9 cellular contexts compared by ENCODE assay signal in genomic region chr17:79023180-79023705, GRCh38. TPM values are rescaled to one million over a fixed set of nuclear protein-coding genes. Genes with fewer than 3 reads are reported as not detected.
A peak's percentile ranks its signal among the peaks of the same experiment; 100 is the strongest.
DNase-seq lines count a peak whose midpoint lies in the region; ATAC-seq, FAIRE-seq and TF ChIP-seq lines count a peak whose summit lies in the region.
"Had no signal": no experiment of that assay in that cellular context is flagged by ENCODE, and none has a peak within 500 bp of the region (broad histone marks: within the 10 kb centered on the region; RNA-seq: fewer than 3 reads in every experiment).

No MANE protein-coding gene starts in this region.

- no peak for TF ChIP-seq RAD21 in liver (IDR thresholded peaks at IDR 0.05)
- TF ChIP-seq RAD21 in HepG2 (CRISPR knock-in tag; IDR thresholded peaks at IDR 0.05), result no peak

- TF ChIP-seq CTCF in liver (IDR thresholded peaks at IDR 0.05; ENCODE audit: low read depth, low read length, missing input control) (no peak), HepG2 (CRISPR knock-in tag; IDR thresholded peaks at IDR 0.05) (no peak), kidney (IDR thresholded peaks at IDR 0.05; ENCODE audit: borderline replicate concordance, extremely low read depth, insufficient read depth) (no peak)

- H3K4me2 ChIP-seq in HepG2 (ENCODE audit: low read depth, low read length), result no peak overlapping the region

- peaks cover 0 to 7% (median 0%) of the 10 kb centered on the region in 4 donors for H3K27me3 ChIP-seq in liver (ENCODE audit: control insufficient read depth in 4 of 4, insufficient read depth in 4 of 4, low read length in 3 of 4)
- H3K27me3 ChIP-seq in HepG2 (ENCODE audit: control insufficient read depth in 1 of 2, insufficient read depth in 2 of 2, low read length in 2 of 2), result no peaks in the 10 kb centered on the region; a peak in 1 of 5 replicates

- H3K79me2 ChIP-seq in HepG2 (ENCODE audit: insufficient read depth, low read length), result peaks cover 8% of the 10 kb centered on the region

- no peaks in the 10 kb centered on the region for H4K20me1 ChIP-seq in HepG2 (ENCODE audit: insufficient read depth, low read length)

- CTCF ChIA-PET in HepG2 (lab: Yijun Ruan, JAX; ENCODE audit: low intra/inter-chr PET ratio, low total read pairs), result interaction anchor here (0.6 to 4.9 kb wide), 2 partner anchors 19 to 30 kb away, joined by 3 to 71 read pairs; no protein-coding TSS in a partner anchor

- BruUV-seq in HepG2 (replicated peaks; lab: Mats Ljungman, UMichigan), result no TSS peak

- H2AFZ ChIP-seq in HepG2 (ENCODE audit: low read length), result no peak overlapping the region

- H3K9me3 ChIP-seq in liver (ENCODE audit: control insufficient read depth in 4 of 4, low read length in 3 of 4), result no peaks in the 10 kb centered on the region
- H3K9me3 ChIP-seq in HepG2 (ENCODE audit: low read length), result no peaks in the 10 kb centered on the region
- no peaks in the 10 kb centered on the region for H3K9me3 ChIP-seq in kidney (ENCODE audit: control insufficient read depth in 1 of 2, low read length in 2 of 2)
- H3K9me3 ChIP-seq: SJCRH30 had no signal

- H3K4me1 ChIP-seq in liver (ENCODE audit: control insufficient read depth in 4 of 4, insufficient read depth in 4 of 4, low read length in 3 of 4) (peaks cover 0 to 6% (median 4%) of the 10 kb centered on the region in 4 donors), HepG2 (ENCODE audit: insufficient read depth, low read length) (peaks cover 72% of the 10 kb centered on the region), kidney (ENCODE audit: control insufficient read depth in 1 of 2, insufficient read depth in 1 of 2, low read depth in 1 of 2, low read length in 2 of 2) (peaks cover 10 to 46% of the 10 kb centered on the region in 2 donors)

- intact Hi-C loops in HepG2 (cut with micrococcal nuclease; ENCODE audit: unreplicated experiment) (no loop called here), kidney (cut with DNase I) (no loop called here)

- DNase-seq in HepG2 (ENCODE audit: low spot score) (no peak), kidney (peak; percentile 53), OCI-M2 (lab: John Stamatoyannopoulos, UW; ENCODE audit: unreplicated experiment) (no peak)
- DNase-seq in activated effector memory CD4-positive, alpha-beta T cell treated with Interleukin-2 at 50 U/mL for 16 hours, result no peak
- DNase-seq: AML-193 had no signal

- ATAC-seq in HepG2 (no peak), GM21367 (IDR thresholded peaks at IDR 0.05; ENCODE audit: unreplicated experiment) (no peak)

- H3K9ac ChIP-seq in liver (ENCODE audit: low read depth in 1 of 2, low read length in 2 of 2) (peak overlapping the region in 1 of 2 donors; percentile 43), HepG2 (ENCODE audit: insufficient read depth, low read depth, low read length) (no peak overlapping the region), kidney (ENCODE audit: low read length in 2 of 2) (no peak overlapping the region)

- no peak for TF ChIP-seq EP300 in HepG2 (IDR thresholded peaks at IDR 0.05; ENCODE audit: low read depth in 2 of 2, low read length in 2 of 2)
- no peak for TF ChIP-seq EP300 in HepG2 (CRISPR knock-in tag; IDR thresholded peaks at IDR 0.05; ENCODE audit: borderline replicate concordance)

- H3K27ac ChIP-seq in liver (ENCODE audit: low read depth in 1 of 2, low read length in 2 of 2) (peak overlapping the region; percentile 83 to 87), HepG2 (ENCODE audit: extremely low read length, insufficient read depth, low read length) (no peak overlapping the region), kidney (ENCODE audit: low read depth in 2 of 2, low read length in 2 of 2) (peak overlapping the region; percentile 59 to 84)
- H3K27ac ChIP-seq: SJCRH30 had no signal

- FAIRE-seq in HepG2 (lab: Jason Lieb, UNC) (no peak), kidney (lab: Jason Lieb, UNC) (no peak)

- in situ Hi-C loops in HepG2 (cut with HindIII; ENCODE audit: extremely low pct_ligation_motif_present, low pct_unique_long_range_greater_than_20kb), result no loop called here

- WGBS in liver, result 61% methylated on average over 12 of the region's 12 CpGs
- 89% methylated on average over 12 of the region's 12 CpGs for WGBS in HepG2 (ENCODE audit: low lambda C conversion rate)

- H3K4me3 ChIP-seq in liver (ENCODE audit: low read depth in 1 of 3, low read length in 3 of 3), result no peak overlapping the region
- H3K4me3 ChIP-seq in HepG2 (replicated peaks in 1 of 3; ENCODE audit: insufficient read depth in 1 of 3, low read depth in 2 of 3, low read length in 3 of 3), result no peak overlapping the region
- H3K4me3 ChIP-seq in kidney (ENCODE audit: low read length in 2 of 2), result peak overlapping the region in 1 of 2 donors; percentile 58

- H3K36me3 ChIP-seq in liver (ENCODE audit: control insufficient read depth in 4 of 4, insufficient read depth in 3 of 4, low read depth in 1 of 4, low read length in 3 of 4), result no peaks in the 10 kb centered on the region
- H3K36me3 ChIP-seq in HepG2 (replicated peaks in 1 of 2; ENCODE audit: control insufficient read depth in 1 of 2, insufficient read depth in 2 of 2, low read length in 2 of 2), result no peaks in the 10 kb centered on the region; a peak in 1 of 5 replicates
- H3K36me3 ChIP-seq in kidney (ENCODE audit: control insufficient read depth in 1 of 2, insufficient read depth in 2 of 2, low read length in 2 of 2), result no peaks in the 10 kb centered on the region
- H3K36me3 ChIP-seq: SJCRH30 had no signal

- POLR2A ChIA-PET in HepG2 (lab: Yijun Ruan, JAX), result interaction anchor here (1.1 kb wide), 1 partner anchor 14 kb away, joined by 3 read pairs; the partner anchor contains the start of gene CANT1

- no peak for TF ChIP-seq POLR2A in HepG2 (IDR thresholded peaks at IDR 0.05; ENCODE audit: insufficient read depth in 1 of 2, low read depth in 2 of 2, low read length in 2 of 2)

RNA-seq across cellular contexts. Expression of gene C1QTNF1, which starts 0.7 kb away (rescaled TPM):
- total RNA-seq in liver (10 to 100 TPM in 1 of 2 donors, under 1 TPM in 1; 0.56 to 54.6 TPM), HepG2 (2016; rRNA removed; fragmentation: Illumina TruSeq; extraction: Trizol) (0.18 and 0.36 TPM in 2 replicates), kidney (65.2 TPM)
- polyA plus RNA-seq in liver (10 to 100 TPM in 1 of 2 donors, 1 to 10 TPM in 1; 8.3 to 23.9 TPM), HepG2 (2011; rRNA removed) (0.86 and 2.1 TPM in 2 replicates), kidney (ENCODE audit: insufficient read depth, low read depth, low replicate concordance) (18.0 TPM)
- total RNA-seq in HepG2 (2016; cell fraction: cytosol; rRNA removed; fragmentation: Illumina TruSeq; extraction: Trizol; ENCODE audit: low read depth), result 0.30 TPM in 1 of 2 replicates, not detected in the other
- total RNA-seq in HepG2 (2016; cell fraction: insoluble cytoplasmic fraction; rRNA removed; fragmentation: Illumina TruSeq; extraction: Trizol), result 0.10 and 0.58 TPM in 2 replicates
- 0.06 and 0.31 TPM in 2 replicates for total RNA-seq in HepG2 (2016; cell fraction: membrane; rRNA removed; fragmentation: Illumina TruSeq; extraction: Trizol)
- 0.56 and 0.90 TPM in 2 replicates for total RNA-seq in HepG2 (2016; cell fraction: nucleus; rRNA removed; fragmentation: Illumina TruSeq; extraction: Trizol)
- 0.94 and 1.2 TPM in 2 replicates for polyA plus RNA-seq in HepG2 (2011; cell fraction: cytosol; rRNA removed)
- polyA plus RNA-seq in HepG2 (2011; cell fraction: nucleus; rRNA removed), result 1.4 TPM in 2 replicates
- polyA plus RNA-seq in HepG2 (2012), result 1.0 and 1.5 TPM in 2 replicates
- 0.08 TPM in 1 of 2 replicates, not detected in the other for polyA plus RNA-seq in HepG2 (2016; cell fraction: cytosol; fragmentation: Illumina TruSeq; extraction: Trizol; ENCODE audit: low read depth)
- polyA plus RNA-seq in HepG2 (2016; cell fraction: insoluble cytoplasmic fraction; fragmentation: Illumina TruSeq; extraction: Trizol; ENCODE audit: low read depth), result 0.12 and 0.25 TPM in 2 replicates
- polyA plus RNA-seq in HepG2 (2016; cell fraction: membrane; fragmentation: Illumina TruSeq; extraction: Trizol; ENCODE audit: low read depth), result 0.09 and 0.17 TPM in 2 replicates
- 0.45 and 0.55 TPM in 2 replicates for polyA plus RNA-seq in HepG2 (2016; cell fraction: nucleus; fragmentation: Illumina TruSeq; extraction: Trizol; ENCODE audit: insufficient read depth, low read depth)
- polyA minus RNA-seq in HepG2 (2011; rRNA and poly(A)+ RNA removed; ENCODE audit: low replicate concordance), result 2.2 TPM in 1 of 2 replicates, not detected in the other
- polyA minus RNA-seq in HepG2 (2011; cell fraction: cytosol; rRNA and poly(A)+ RNA removed), result 0.59 and 0.70 TPM in 2 replicates
- 1.6 and 2.2 TPM in 2 replicates for polyA minus RNA-seq in HepG2 (2011; cell fraction: nucleus; rRNA and poly(A)+ RNA removed)
- total RNA-seq: activated naive CD4-positive, alpha-beta T cell treated with anti-CD3 and anti-CD28 coated beads, Interleukin-2, amount 50 U/mL, for 72 hours had no signal

RNA-seq across cellular contexts. Expression of gene CANT1, which starts 13.7 kb away (rescaled TPM):
- total RNA-seq in liver, result 10 to 100 TPM; 14.0 to 18.9 TPM
- polyA plus RNA-seq in liver, result 10 to 100 TPM in 1 of 2 donors, 1 to 10 TPM in 1; 6.2 to 20.0 TPM
- total RNA-seq in HepG2 (2016; rRNA removed; fragmentation: Illumina TruSeq; extraction: Trizol), result 24.9 and 34.1 TPM in 2 replicates
- 4.7 and 7.2 TPM in 2 replicates for total RNA-seq in HepG2 (2016; cell fraction: cytosol; rRNA removed; fragmentation: Illumina TruSeq; extraction: Trizol; ENCODE audit: low read depth)
- 22.7 and 35.6 TPM in 2 replicates for total RNA-seq in HepG2 (2016; cell fraction: insoluble cytoplasmic fraction; rRNA removed; fragmentation: Illumina TruSeq; extraction: Trizol)
- 18.3 and 22.7 TPM in 2 replicates for total RNA-seq in HepG2 (2016; cell fraction: membrane; rRNA removed; fragmentation: Illumina TruSeq; extraction: Trizol)
- 34.4 and 36.1 TPM in 2 replicates for total RNA-seq in HepG2 (2016; cell fraction: nucleus; rRNA removed; fragmentation: Illumina TruSeq; extraction: Trizol)
- 42.1 and 42.6 TPM in 2 replicates for polyA plus RNA-seq in HepG2 (2011; rRNA removed)
- 32.0 and 42.2 TPM in 2 replicates for polyA plus RNA-seq in HepG2 (2011; cell fraction: cytosol; rRNA removed)
- 39.8 and 43.1 TPM in 2 replicates for polyA plus RNA-seq in HepG2 (2011; cell fraction: nucleus; rRNA removed)
- polyA plus RNA-seq in HepG2 (2012), result 25.0 and 32.7 TPM in 2 replicates
- polyA plus RNA-seq in HepG2 (2016; cell fraction: cytosol; fragmentation: Illumina TruSeq; extraction: Trizol; ENCODE audit: low read depth), result 5.6 TPM in 2 replicates
- 23.0 and 24.4 TPM in 2 replicates for polyA plus RNA-seq in HepG2 (2016; cell fraction: insoluble cytoplasmic fraction; fragmentation: Illumina TruSeq; extraction: Trizol; ENCODE audit: low read depth)
- polyA plus RNA-seq in HepG2 (2016; cell fraction: membrane; fragmentation: Illumina TruSeq; extraction: Trizol; ENCODE audit: low read depth), result 13.8 and 16.2 TPM in 2 replicates
- polyA plus RNA-seq in HepG2 (2016; cell fraction: nucleus; fragmentation: Illumina TruSeq; extraction: Trizol; ENCODE audit: insufficient read depth, low read depth), result 44.9 and 45.4 TPM in 2 replicates
- 46.8 and 73.3 TPM in 2 replicates for polyA minus RNA-seq in HepG2 (2011; rRNA and poly(A)+ RNA removed; ENCODE audit: low replicate concordance)
- polyA minus RNA-seq in HepG2 (2011; cell fraction: cytosol; rRNA and poly(A)+ RNA removed), result 34.5 and 40.3 TPM in 2 replicates
- 27.8 and 31.3 TPM in 2 replicates for polyA minus RNA-seq in HepG2 (2011; cell fraction: nucleus; rRNA and poly(A)+ RNA removed)
- 56.6 TPM for total RNA-seq in kidney
- polyA plus RNA-seq in kidney (ENCODE audit: insufficient read depth, low read depth, low replicate concordance), result 23.0 TPM

RNA-seq across cellular contexts. Expression of gene LGALS3BP, which starts 43.5 kb away (rescaled TPM):
- total RNA-seq in liver, result 10 to 100 TPM; 66.0 to 69.3 TPM
- polyA plus RNA-seq in liver, result 100 to 1,000 TPM in 1 of 2 donors, 10 to 100 TPM in 1; 89.1 to 224 TPM
- 116 and 332 TPM in 2 replicates for total RNA-seq in HepG2 (2016; rRNA removed; fragmentation: Illumina TruSeq; extraction: Trizol)
- 62.3 and 63.4 TPM in 2 replicates for total RNA-seq in HepG2 (2016; cell fraction: cytosol; rRNA removed; fragmentation: Illumina TruSeq; extraction: Trizol; ENCODE audit: low read depth)
- total RNA-seq in HepG2 (2016; cell fraction: insoluble cytoplasmic fraction; rRNA removed; fragmentation: Illumina TruSeq; extraction: Trizol), result 116 and 342 TPM in 2 replicates
- 57.6 and 60.1 TPM in 2 replicates for total RNA-seq in HepG2 (2016; cell fraction: membrane; rRNA removed; fragmentation: Illumina TruSeq; extraction: Trizol)
- 311 and 384 TPM in 2 replicates for total RNA-seq in HepG2 (2016; cell fraction: nucleus; rRNA removed; fragmentation: Illumina TruSeq; extraction: Trizol)
- polyA plus RNA-seq in HepG2 (2011; rRNA removed), result 137 and 185 TPM in 2 replicates
- polyA plus RNA-seq in HepG2 (2011; cell fraction: cytosol; rRNA removed), result 89.4 and 111 TPM in 2 replicates
- polyA plus RNA-seq in HepG2 (2011; cell fraction: nucleus; rRNA removed), result 667 and 704 TPM in 2 replicates
- 341 and 458 TPM in 2 replicates for polyA plus RNA-seq in HepG2 (2012)
- 36.8 and 37.2 TPM in 2 replicates for polyA plus RNA-seq in HepG2 (2016; cell fraction: cytosol; fragmentation: Illumina TruSeq; extraction: Trizol; ENCODE audit: low read depth)
- 103 and 140 TPM in 2 replicates for polyA plus RNA-seq in HepG2 (2016; cell fraction: insoluble cytoplasmic fraction; fragmentation: Illumina TruSeq; extraction: Trizol; ENCODE audit: low read depth)
- polyA plus RNA-seq in HepG2 (2016; cell fraction: membrane; fragmentation: Illumina TruSeq; extraction: Trizol; ENCODE audit: low read depth), result 41.5 and 48.5 TPM in 2 replicates
- 669 and 711 TPM in 2 replicates for polyA plus RNA-seq in HepG2 (2016; cell fraction: nucleus; fragmentation: Illumina TruSeq; extraction: Trizol; ENCODE audit: insufficient read depth, low read depth)
- polyA minus RNA-seq in HepG2 (2011; rRNA and poly(A)+ RNA removed; ENCODE audit: low replicate concordance), result 165 and 565 TPM in 2 replicates
- 316 and 377 TPM in 2 replicates for polyA minus RNA-seq in HepG2 (2011; cell fraction: cytosol; rRNA and poly(A)+ RNA removed)
- 112 and 148 TPM in 2 replicates for polyA minus RNA-seq in HepG2 (2011; cell fraction: nucleus; rRNA and poly(A)+ RNA removed)
- total RNA-seq in kidney, result 240 TPM
- 310 TPM for polyA plus RNA-seq in kidney (ENCODE audit: insufficient read depth, low read depth, low replicate concordance)

RNA-seq across cellular contexts. Expression of gene ENGASE, which starts 51.4 kb away (rescaled TPM):
- total RNA-seq in liver (10 to 100 TPM in 1 of 2 donors, 1 to 10 TPM in 1; 7.6 to 33.6 TPM), HepG2 (2016; rRNA removed; fragmentation: Illumina TruSeq; extraction: Trizol) (2.8 and 10.6 TPM in 2 replicates), kidney (49.3 TPM)
- polyA plus RNA-seq in liver (1 to 10 TPM; 5.2 to 8.0 TPM), HepG2 (2011; rRNA removed) (18.1 and 30.3 TPM in 2 replicates), kidney (ENCODE audit: insufficient read depth, low read depth, low replicate concordance) (14.3 TPM)
- 10.9 and 11.3 TPM in 2 replicates for total RNA-seq in HepG2 (2016; cell fraction: cytosol; rRNA removed; fragmentation: Illumina TruSeq; extraction: Trizol; ENCODE audit: low read depth)
- 2.1 and 11.0 TPM in 2 replicates for total RNA-seq in HepG2 (2016; cell fraction: insoluble cytoplasmic fraction; rRNA removed; fragmentation: Illumina TruSeq; extraction: Trizol)
- total RNA-seq in HepG2 (2016; cell fraction: membrane; rRNA removed; fragmentation: Illumina TruSeq; extraction: Trizol), result 4.0 and 4.4 TPM in 2 replicates
- 17.7 and 21.9 TPM in 2 replicates for total RNA-seq in HepG2 (2016; cell fraction: nucleus; rRNA removed; fragmentation: Illumina TruSeq; extraction: Trizol)
- 4.4 and 5.4 TPM in 2 replicates for polyA plus RNA-seq in HepG2 (2011; cell fraction: cytosol; rRNA removed)
- 327 and 364 TPM in 2 replicates for polyA plus RNA-seq in HepG2 (2011; cell fraction: nucleus; rRNA removed)
- 25.6 and 35.5 TPM in 2 replicates for polyA plus RNA-seq in HepG2 (2012)
- 0.50 and 0.71 TPM in 2 replicates for polyA plus RNA-seq in HepG2 (2016; cell fraction: cytosol; fragmentation: Illumina TruSeq; extraction: Trizol; ENCODE audit: low read depth)
- 3.3 and 4.0 TPM in 2 replicates for polyA plus RNA-seq in HepG2 (2016; cell fraction: insoluble cytoplasmic fraction; fragmentation: Illumina TruSeq; extraction: Trizol; ENCODE audit: low read depth)
- 1.3 and 1.4 TPM in 2 replicates for polyA plus RNA-seq in HepG2 (2016; cell fraction: membrane; fragmentation: Illumina TruSeq; extraction: Trizol; ENCODE audit: low read depth)
- 64.3 and 73.5 TPM in 2 replicates for polyA plus RNA-seq in HepG2 (2016; cell fraction: nucleus; fragmentation: Illumina TruSeq; extraction: Trizol; ENCODE audit: insufficient read depth, low read depth)
- 27.1 and 30.9 TPM in 2 replicates for polyA minus RNA-seq in HepG2 (2011; rRNA and poly(A)+ RNA removed; ENCODE audit: low replicate concordance)
- polyA minus RNA-seq in HepG2 (2011; cell fraction: cytosol; rRNA and poly(A)+ RNA removed), result 4.3 and 5.1 TPM in 2 replicates
- polyA minus RNA-seq in HepG2 (2011; cell fraction: nucleus; rRNA and poly(A)+ RNA removed), result 56.1 and 79.6 TPM in 2 replicates
